Comparison of ENCODE assay signal across 17 cellular contexts in the genomic region with DNA sequence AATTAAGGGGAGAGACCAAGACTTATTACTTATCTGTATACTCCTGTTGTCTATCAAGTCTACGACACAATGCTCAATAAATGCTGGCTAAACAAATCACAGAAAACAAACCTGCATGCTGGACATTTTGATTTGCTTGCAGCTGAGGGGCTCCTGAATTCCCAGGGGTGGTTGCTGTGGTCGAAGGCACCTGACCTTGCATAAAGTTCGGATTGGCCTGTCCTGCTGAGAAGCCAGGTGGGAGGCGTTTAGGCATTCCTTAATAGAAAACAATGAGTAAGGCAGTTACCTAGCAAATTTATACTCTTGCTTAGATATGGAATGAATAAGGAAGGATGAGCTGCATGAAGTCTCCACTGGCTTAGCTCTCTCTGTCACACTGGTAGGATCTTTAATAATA. TPM values are rescaled to one million over a fixed set of nuclear protein-coding genes. Genes with fewer than 3 reads are reported as not detected.
DNase-seq lines count a peak whose midpoint lies in the region; ATAC-seq and TF ChIP-seq lines count a peak whose summit lies in the region.
"Had no signal": no experiment of that assay in that cellular context is flagged by ENCODE, and none has a peak within 500 bp of the region (broad histone marks: within the 10 kb centered on the region; RNA-seq: fewer than 3 reads in every experiment).

No MANE protein-coding gene starts in this region.

- ATAC-seq in Right ventricle myocardium superior (ENCODE audit: poor library complexity) (peak; percentile 27), left cardiac atrium (no peak), HG03196 (IDR thresholded peaks at IDR 0.05; ENCODE audit: unreplicated experiment) (no peak)
- no peak for ATAC-seq in activated T-helper 17 cell treated with anti-CD3 and anti-CD28 coated beads, Interleukin-2, amount 50 U/mL, for 72 hours (replicated peaks)
- ATAC-seq: CD8-positive, alpha-beta T cell had no signal

- no peak for TF ChIP-seq POLR2A in thyroid gland (IDR thresholded peaks at IDR 0.05)

- no peak for TF ChIP-seq CTCF in thyroid gland (IDR thresholded peaks at IDR 0.05)

- H3K27ac ChIP-seq in iPS-20b (ENCODE audit: low read length) (peak overlapping the region; percentile 15), thyroid gland (peak overlapping the region in 2 of 3 donors; percentile 17 to 24), SJCRH30 (no peak overlapping the region)
- H3K27ac ChIP-seq: SJSA1 had no signal

- peak overlapping the region; percentile 15 for H3K27ac Mint-ChIP-seq in activated T-helper 17 cell treated with anti-CD3 and anti-CD28 coated beads, Interleukin-2, amount 50 U/mL, for 72 hours
- H3K27ac Mint-ChIP-seq: CD8-positive, alpha-beta T cell had no signal

- H3K4me1 ChIP-seq in iPS-20b (ENCODE audit: insufficient read depth, low read length), result peaks cover 7% of the 10 kb centered on the region; the same call in 1 of the 2 replicates
- peaks cover 0 to 9% of the 10 kb centered on the region in 2 donors for H3K4me1 ChIP-seq in thyroid gland
- no peaks in the 10 kb centered on the region for H3K4me1 ChIP-seq in SJCRH30
- H3K4me1 ChIP-seq: BE2C had no signal

- DNase-seq in Right ventricle myocardium superior, result no peak
- no peak for DNase-seq in left cardiac atrium
- no peak for DNase-seq in thyroid gland
- no peak for DNase-seq in SJCRH30
- no peak for DNase-seq in stimulated activated naive CD4-positive, alpha-beta T cell treated with Interleukin-2 at 50 U/mL for 16 hours (lab: John Stamatoyannopoulos, UW)
- DNase-seq: 8988T; BE2C; CD8-positive, alpha-beta T cell; NCI-H187; NCI-H345; NCI-H526 treated with DMSO at 0.1 percent for 48 hours; NK-92 treated with Interleukin-12 subunit alpha and Interleukin-12 subunit beta, amount 100 ng/mL, for 24 hours; RPMI8226 had no signal

- H3K36me3 Mint-ChIP-seq in activated T-helper 17 cell treated with anti-CD3 and anti-CD28 coated beads, Interleukin-2, amount 50 U/mL, for 72 hours (ENCODE audit: low read depth), result peaks cover 88% of the 10 kb centered on the region

- no peaks in the 10 kb centered on the region for H3K27me3 Mint-ChIP-seq in activated T-helper 17 cell treated with anti-CD3 and anti-CD28 coated beads, Interleukin-2, amount 50 U/mL, for 72 hours

- no peak overlapping the region for H3K4me3 Mint-ChIP-seq in activated T-helper 17 cell treated with anti-CD3 and anti-CD28 coated beads, Interleukin-2, amount 50 U/mL, for 72 hours
- H3K4me3 Mint-ChIP-seq: CD8-positive, alpha-beta T cell had no signal

- no peaks in the 10 kb centered on the region for H3K4me1 Mint-ChIP-seq in activated T-helper 17 cell treated with anti-CD3 and anti-CD28 coated beads, Interleukin-2, amount 50 U/mL, for 72 hours

- H3K36me3 ChIP-seq in iPS-20b (ENCODE audit: insufficient read depth, low read depth, low read length), result peaks cover 66% of the 10 kb centered on the region
- H3K36me3 ChIP-seq in thyroid gland, result peaks cover 41 to 54% of the 10 kb centered on the region in 2 donors
- H3K36me3 ChIP-seq in SJCRH30, result peaks cover 70% of the 10 kb centered on the region

- 78 to 84% methylated on average over 4 of the region's 4 CpGs for WGBS in thyroid gland, 2 donors

- H3K27me3 ChIP-seq in iPS-20b (ENCODE audit: insufficient read depth, low read length) (no peaks in the 10 kb centered on the region), thyroid gland (no peaks in the 10 kb centered on the region), SJCRH30 (no peaks in the 10 kb centered on the region)
- H3K27me3 ChIP-seq: BE2C, SJSA1 had no signal

- 0 out of 2 replicates have a peak overlapping the region, but pooled peaks have one; percentile 1 for H3K9ac ChIP-seq in iPS-20b (ENCODE audit: low read depth, low read length)

- no peaks in the 10 kb centered on the region for H3K9me3 Mint-ChIP-seq in activated T-helper 17 cell treated with anti-CD3 and anti-CD28 coated beads, Interleukin-2, amount 50 U/mL, for 72 hours
- H3K9me3 Mint-ChIP-seq: CD8-positive, alpha-beta T cell had no signal

- H3K9me3 ChIP-seq in iPS-20b (ENCODE audit: insufficient read depth, low read depth, low read length) (no peaks in the 10 kb centered on the region), thyroid gland (no peaks in the 10 kb centered on the region), SJCRH30 (replicated peaks) (no peaks in the 10 kb centered on the region)
- H3K9me3 ChIP-seq: BE2C, SJSA1 had no signal

- intact Hi-C loops in Right ventricle myocardium superior (cut with DNase I), result loop anchor here (10.0 kb wide), 1 partner anchor 440 kb away; no protein-coding TSS in a partner anchor
- intact Hi-C loops in left cardiac atrium (cut with DNase I), result loop anchor here in 1 of 2 donors (10.0 kb wide), 1 partner anchor 180 kb away; no protein-coding TSS in a partner anchor
- intact Hi-C loops in thyroid gland (cut with DNase I), result no loop called here

- H3K4me3 ChIP-seq in iPS-20b (ENCODE audit: low read length) (no peak overlapping the region), thyroid gland (replicated peaks in 1 of 3) (no peak overlapping the region), SJCRH30 (no peak overlapping the region)
- H3K4me3 ChIP-seq: SJSA1 had no signal

RNA-seq across cellular contexts. Expression of a gene that starts 50.5 kb away (rescaled TPM):
- 108 TPM for total RNA-seq in Right ventricle myocardium superior
- 100 to 1,000 TPM in 1 of 2 donors, 10 to 100 TPM in 1; 85.0 to 117 TPM for total RNA-seq in left cardiac atrium
- total RNA-seq in activated T-helper 17 cell treated with anti-CD3 and anti-CD28 coated beads, Interleukin-2, amount 50 U/mL, for 72 hours, result 1 to 10 TPM; 4.1 to 9.2 TPM
- 10 to 100 TPM; 21.9 to 39.7 (median 31.2) TPM for total RNA-seq in thyroid gland
- 4.9 and 5.8 TPM in 2 replicates for total RNA-seq in SJCRH30 (2014; rRNA removed; shearing (Covaris generic))
